Comparison of ENCODE assay signal across 1 cellular context in genomic region chr5:170430871-170431437, GRCh38.
TF ChIP-seq lines count a peak whose summit lies in the region.

No MANE protein-coding gene starts in this region.

TF ChIP-seq in IMR-90, 13 proteins besides CTCF, POLR2A, EP300 and RAD21 (continued from another document):
- no peak for TF ChIP-seq BHLHE40 (IDR thresholded peaks at IDR 0.05; ENCODE audit: low read depth, low read length)
- TF ChIP-seq USF2 (IDR thresholded peaks at IDR 0.05; ENCODE audit: low read depth, low read length) = no peak
- TF ChIP-seq MXI1 (IDR thresholded peaks at IDR 0.05; ENCODE audit: borderline replicate concordance, low read depth, low read length) = no peak
- no peak for TF ChIP-seq MAZ (IDR thresholded peaks at IDR 0.05; ENCODE audit: borderline replicate concordance, low read depth, low read length)
- no peak for TF ChIP-seq ELK1 (IDR thresholded peaks at IDR 0.05; ENCODE audit: borderline replicate concordance, low read depth, low read length)
- no peak for TF ChIP-seq CEBPB (IDR thresholded peaks at IDR 0.05; ENCODE audit: low read depth, low read length)
TF ChIP-seq in IMR-90: peak in this region for 0.
